35 cellular contexts compared by ENCODE assay signal in genomic region chr2:196036442-196036841, GRCh38.
"Had no signal": no experiment of that assay in that cellular context is flagged by ENCODE, and none has a peak within 500 bp of the region (broad histone marks: within the 10 kb centered on the region; RNA-seq: fewer than 3 reads in every experiment).

No MANE protein-coding gene starts in this region.

- DNase-seq: Karpas-422, Kasumi-1, KG1, MG63, MM.1S, MV-4-11, NCI-H1048, NCI-H1092, NCI-H1092 treated with DMSO at 0.1 percent for 48 hours, NCI-H1105, NCI-H1105 treated with DMSO at 0.1 percent for 48 hours, NCI-H1417, NCI-H1417 treated with DMSO at 0.1 percent for 48 hours, NCI-H1436, NCI-H1436 treated with DMSO at 0.1 percent for 48 hours, NCI-H146, NCI-H1694, NCI-H1694 treated with DMSO at 0.1 percent for 48 hours, NCI-H187, NCI-H187 treated with DMSO at 0.1 percent for 48 hours, NCI-H1930, NCI-H2029, NCI-H2029 treated with DMSO at 0.1 percent for 48 hours, NCI-H2081, NCI-H2081 treated with DMSO at 0.1 percent for 48 hours, NCI-H2107, NCI-H2171, NCI-H2171 treated with DMSO at 0.1 percent for 48 hours, NCI-H2227 treated with DMSO at 0.1 percent for 48 hours, NCI-H226, NCI-H345, NCI-H446, NCI-H446 treated with DMSO at 0.1 percent for 48 hours, NCI-H510A had no signal

- H3K27me3 ChIP-seq: MG63 had no signal

- H3K4me2 ChIP-seq: KMS-11 had no signal

- H3K9ac ChIP-seq: KMS-11 had no signal

- H3K36me3 ChIP-seq: MG63 had no signal

- H3K27ac ChIP-seq: KMS-11 had no signal

- H3K4me3 ChIP-seq: MG63 had no signal
